In genomic region chr10:26746111-26746510, GRCh38 we compare ENCODE assay signal across 17 cellular contexts. TPM values are rescaled to one million over a fixed set of nuclear protein-coding genes. Genes with fewer than 3 reads are reported as not detected.
DNase-seq lines count a peak whose midpoint lies in the region; ATAC-seq, FAIRE-seq and TF ChIP-seq lines count a peak whose summit lies in the region.
"Had no signal": no experiment of that assay in that cellular context is flagged by ENCODE, and none has a peak within 500 bp of the region (broad histone marks: within the 10 kb centered on the region; RNA-seq: fewer than 3 reads in every experiment).

No MANE protein-coding gene starts in this region.

- DNase-seq in A549 (ENCODE audit: low read depth in 1 of 2, low spot score in 1 of 2) (no peak), epithelial cell of esophagus (ENCODE audit: low read depth) (peak; percentile 59), SJCRH30 (no peak), lower lobe of right lung (no peak), colonic mucosa (no peak)
- no peak for DNase-seq in CD4-positive, alpha-beta memory T cell
- DNase-seq in T-helper 2 cell treated with Interferon-gamma antibody and Interleukin-4, amounts not matched to agents 5 μg/mL and 100 μg/mL, for 36 hours (ENCODE audit: low spot score), result no peak
- DNase-seq: activated gamma-delta T cell treated with Interleukin-2 at 50 U/mL for 16 hours; GF-D8; NCI-H748 treated with DMSO at 0.1 percent for 48 hours; stimulated activated CD4-positive, alpha-beta T cell treated with anti-CD3 and anti-CD28 coated beads, Interleukin-4, amount 100 ng/mL, for 24 hours had no signal

- TF ChIP-seq POLR2A in A549 (IDR thresholded peaks at IDR 0.05; ENCODE audit: low read length), result no peak

- H3K9me3 ChIP-seq in A549, result no peaks in the 10 kb centered on the region
- no peaks in the 10 kb centered on the region for H3K9me3 ChIP-seq in CD4-positive, alpha-beta memory T cell (ENCODE audit: control insufficient read depth in 1 of 2, low read length in 2 of 2)
- no peaks in the 10 kb centered on the region for H3K9me3 ChIP-seq in SJCRH30 (replicated peaks)
- H3K9me3 ChIP-seq in lower lobe of right lung, result no peaks in the 10 kb centered on the region
- H3K9me3 ChIP-seq in colonic mucosa, result no peaks in the 10 kb centered on the region
- H3K9me3 ChIP-seq: suprapubic skin, vagina had no signal

- ATAC-seq in A549 (no peak), HG02642 (IDR thresholded peaks at IDR 0.05; ENCODE audit: poor library complexity, unreplicated experiment) (no peak), lower lobe of right lung (no peak)
- ATAC-seq: GM12878 had no signal

- H3K27me3 Mint-ChIP-seq in CD4-positive, alpha-beta memory T cell, result no peaks in the 10 kb centered on the region
- H3K27me3 Mint-ChIP-seq in T-helper 2 cell treated with Interferon-gamma antibody and Interleukin-4, amounts not matched to agents 5 μg/mL and 100 μg/mL, for 36 hours (ENCODE audit: low read depth), result no peaks in the 10 kb centered on the region

- no peaks in the 10 kb centered on the region for H3K9me3 Mint-ChIP-seq in CD4-positive, alpha-beta memory T cell
- no peaks in the 10 kb centered on the region for H3K9me3 Mint-ChIP-seq in T-helper 2 cell treated with Interferon-gamma antibody and Interleukin-4, amounts not matched to agents 5 μg/mL and 100 μg/mL, for 36 hours
- H3K9me3 Mint-ChIP-seq: neural progenitor cell had no signal

- peak; percentile 90 for FAIRE-seq in A549 (lab: Jason Lieb, UNC)
- FAIRE-seq: GM12878 had no signal

- peak overlapping the region in 4 of 7 donors; percentile 15 to 63 (median 40) for H3K27ac Mint-ChIP-seq in CD4-positive, alpha-beta memory T cell
- H3K27ac Mint-ChIP-seq in T-helper 2 cell treated with Interferon-gamma antibody and Interleukin-4, amounts not matched to agents 5 μg/mL and 100 μg/mL, for 36 hours, result peak overlapping the region; percentile 53
- H3K27ac Mint-ChIP-seq: neural progenitor cell had no signal

- no peak overlapping the region for H3K4me3 ChIP-seq in A549
- H3K4me3 ChIP-seq in CD4-positive, alpha-beta memory T cell (ENCODE audit: low read length in 2 of 2), result no peak overlapping the region
- no peak overlapping the region for H3K4me3 ChIP-seq in epithelial cell of esophagus (ENCODE audit: low read length)
- H3K4me3 ChIP-seq in SJCRH30, result no peak overlapping the region
- H3K4me3 ChIP-seq in lower lobe of right lung, result no peak overlapping the region
- no peak overlapping the region for H3K4me3 ChIP-seq in colonic mucosa
- H3K4me3 ChIP-seq: GM12878, neural progenitor cell, smooth muscle cell, suprapubic skin, vagina had no signal

- no peak for TF ChIP-seq CTCF in A549 (IDR thresholded peaks at IDR 0.05)
- no peak for TF ChIP-seq CTCF in epithelial cell of esophagus (IDR thresholded peaks at IDR 0.05; ENCODE audit: insufficient read depth, low read depth, low read length, missing control alignments)
- no peak for TF ChIP-seq CTCF in lower lobe of right lung (IDR thresholded peaks at IDR 0.05)
- TF ChIP-seq CTCF in colonic mucosa (IDR thresholded peaks at IDR 0.05), result no peak

- no peak overlapping the region for H3K4me3 Mint-ChIP-seq in CD4-positive, alpha-beta memory T cell
- H3K4me3 Mint-ChIP-seq in T-helper 2 cell treated with Interferon-gamma antibody and Interleukin-4, amounts not matched to agents 5 μg/mL and 100 μg/mL, for 36 hours, result no peak overlapping the region
- H3K4me3 Mint-ChIP-seq: neural progenitor cell had no signal

- WGBS in A549 (ENCODE audit: missing lambda C conversion rate), result 86% methylated on average over 4 of the region's 4 CpGs

- POLR2A ChIA-PET in A549 (lab: Yijun Ruan, JAX), result no interaction called here
- POLR2A ChIA-PET in CD4-positive, alpha-beta memory T cell (lab: Charles Lee; ENCODE audit: partially characterized antibody), result no interaction called here

- TF ChIP-seq RAD21 in A549 (conservative IDR thresholded peaks at IDR 0.05 in 1 of 2, IDR thresholded peaks at IDR 0.05 in 1 of 2), result no peak

- H3K27ac ChIP-seq in A549 (no peak overlapping the region), SJCRH30 (no peak overlapping the region), lower lobe of right lung (no peak overlapping the region), colonic mucosa (no peak overlapping the region)
- H3K27ac ChIP-seq in CD4-positive, alpha-beta memory T cell (ENCODE audit: low read depth, low read length), result no peak overlapping the region
- H3K27ac ChIP-seq: neural progenitor cell, suprapubic skin, vagina had no signal

- H3K4me1 ChIP-seq in A549, result no peaks in the 10 kb centered on the region
- no peaks in the 10 kb centered on the region for H3K4me1 ChIP-seq in CD4-positive, alpha-beta memory T cell (ENCODE audit: insufficient read depth, low read length)
- no peaks in the 10 kb centered on the region for H3K4me1 ChIP-seq in SJCRH30
- H3K4me1 ChIP-seq in lower lobe of right lung, result no peaks in the 10 kb centered on the region
- H3K4me1 ChIP-seq in colonic mucosa, result no peaks in the 10 kb centered on the region
- H3K4me1 ChIP-seq: neural progenitor cell, suprapubic skin, vagina had no signal

- peaks cover 25 to 50% of the 10 kb centered on the region in 2 donors for H3K36me3 Mint-ChIP-seq in CD4-positive, alpha-beta memory T cell
- H3K36me3 Mint-ChIP-seq in T-helper 2 cell treated with Interferon-gamma antibody and Interleukin-4, amounts not matched to agents 5 μg/mL and 100 μg/mL, for 36 hours (ENCODE audit: low read depth), result peaks cover 61% of the 10 kb centered on the region

- CTCF ChIA-PET in A549 (lab: Yijun Ruan, JAX), result interaction anchor here (1.0 to 1.2 kb wide), 2 partner anchors 20 to 136 kb away, joined by 3 to 4 read pairs; no protein-coding TSS in a partner anchor
- CTCF ChIA-PET in CD4-positive, alpha-beta memory T cell (lab: Charles Lee; ENCODE audit: partially characterized antibody), result interaction anchor here (0.5 kb wide), 1 partner anchor 1041 kb away, joined by 3 read pairs; no protein-coding TSS in a partner anchor

- H3K36me3 ChIP-seq in CD4-positive, alpha-beta memory T cell (ENCODE audit: insufficient read depth, low read length), result peaks cover 9% of the 10 kb centered on the region
- peaks cover 71% of the 10 kb centered on the region for H3K36me3 ChIP-seq in SJCRH30
- H3K36me3 ChIP-seq in lower lobe of right lung, result peaks cover 83% of the 10 kb centered on the region
- no peaks in the 10 kb centered on the region for H3K36me3 ChIP-seq in colonic mucosa

- intact Hi-C loops in CD4-positive, alpha-beta memory T cell (cut with micrococcal nuclease), result no loop called here
- intact Hi-C loops in lower lobe of right lung (cut with DNase I) (no loop called here), colonic mucosa (cut with DNase I) (loop anchor here (10.0 kb wide), 1 partner anchor 369 kb away; no protein-coding TSS in a partner anchor)

- H3K4me1 Mint-ChIP-seq in CD4-positive, alpha-beta memory T cell, result peaks cover 4 to 10% (median 6%) of the 10 kb centered on the region in 4 donors
- peaks cover 25% of the 10 kb centered on the region for H3K4me1 Mint-ChIP-seq in T-helper 2 cell treated with Interferon-gamma antibody and Interleukin-4, amounts not matched to agents 5 μg/mL and 100 μg/mL, for 36 hours (ENCODE audit: low read depth)
- H3K4me1 Mint-ChIP-seq: neural progenitor cell had no signal

- H3K9ac ChIP-seq in colonic mucosa (ENCODE audit: low read depth in 2 of 2, low read length in 2 of 2), result no peak overlapping the region
- H3K9ac ChIP-seq: neural progenitor cell had no signal

- no peak overlapping the region for H3K4me2 ChIP-seq in A549
- H3K4me2 ChIP-seq: neural progenitor cell, smooth muscle cell had no signal

- H3K27me3 ChIP-seq in CD4-positive, alpha-beta memory T cell (ENCODE audit: insufficient read depth, low read length), result no peaks in the 10 kb centered on the region
- H3K27me3 ChIP-seq in SJCRH30 (no peaks in the 10 kb centered on the region), lower lobe of right lung (ENCODE audit: low read depth) (no peaks in the 10 kb centered on the region), colonic mucosa (no peaks in the 10 kb centered on the region)
- H3K27me3 ChIP-seq: neural progenitor cell, suprapubic skin, vagina had no signal

- TF ChIP-seq EP300 in A549 (IDR thresholded peaks at IDR 0.05), result no peak

TF ChIP-seq in A549, 52 proteins besides CTCF, POLR2A, EP300 and RAD21:
- TF ChIP-seq HES2 (IDR thresholded peaks at IDR 0.05) (no peak), NR3C1 (IDR thresholded peaks at IDR 0.05) (no peak), MAFK (IDR thresholded peaks at IDR 0.05; ENCODE audit: partially characterized antibody) (no peak), BCL3 (IDR thresholded peaks at IDR 0.05) (no peak), MAZ (IDR thresholded peaks at IDR 0.05; ENCODE audit: borderline replicate concordance, low read depth, low read length) (no peak), SMC3 (IDR thresholded peaks at IDR 0.05) (no peak)

RNA-seq across cellular contexts. Expression of gene PDSS1, which starts 48.6 kb away (rescaled TPM):
- polyA plus RNA-seq in A549 (2011; rRNA removed) (24.2 and 24.8 TPM in 2 replicates), A549 (2017; fragmentation: RNase III; extraction: RNeasy Plus Mini Kit Qiagen cat#74134 plus additional on column Dnase treatment) (14.3 to 18.4 TPM (median 14.9 TPM) in 3 replicates)
- 22.4 and 23.0 TPM in 2 replicates for polyA plus RNA-seq in A549 (2012; cell fraction: cytosol; rRNA removed)
- polyA plus RNA-seq in A549 (2012; cell fraction: nucleus; rRNA removed), result 15.6 and 20.6 TPM in 2 replicates
- 13.4 and 17.9 TPM in 2 replicates for polyA minus RNA-seq in A549 (2011; rRNA and poly(A)+ RNA removed)
- 1 to 10 TPM; 3.1 to 3.3 TPM for total RNA-seq in CD4-positive, alpha-beta memory T cell
- polyA plus RNA-seq in CD4-positive, alpha-beta memory T cell, result 1 to 10 TPM; 2.5 to 4.5 TPM
- 31.8 and 33.2 TPM in 2 replicates for total RNA-seq in SJCRH30 (2014; rRNA removed; shearing (Covaris generic))
- total RNA-seq in lower lobe of right lung (6.4 TPM), colonic mucosa (10 to 100 TPM; 20.6 to 35.5 TPM)
